ENCODE assay signal across 12 cellular contexts in the genomic region with DNA sequence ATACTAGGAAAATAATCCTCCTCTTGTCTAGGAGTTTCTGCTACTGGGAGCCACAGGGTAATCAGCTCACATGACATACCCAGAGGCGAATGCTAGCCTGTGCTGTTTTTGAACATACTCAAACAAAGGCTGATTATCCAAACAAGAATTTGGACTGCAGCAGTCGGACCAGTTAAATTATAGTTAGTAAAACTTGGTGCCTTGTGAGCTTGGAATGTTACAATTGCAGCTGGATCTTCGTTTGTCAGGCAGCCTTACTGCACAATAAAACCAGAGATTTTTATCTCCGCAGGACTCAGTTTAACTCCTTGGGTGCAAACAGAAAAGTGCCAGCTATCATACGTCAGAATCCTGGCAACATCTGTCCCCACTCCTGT.
A peak's percentile ranks its signal among the peaks of the same experiment; 100 is the strongest.
DNase-seq lines count a peak whose midpoint lies in the region; ATAC-seq, FAIRE-seq and TF ChIP-seq lines count a peak whose summit lies in the region.
"Had no signal": no experiment of that assay in that cellular context is flagged by ENCODE, and none has a peak within 500 bp of the region (broad histone marks: within the 10 kb centered on the region; RNA-seq: fewer than 3 reads in every experiment).

No MANE protein-coding gene starts in this region.

- no peak overlapping the region for H3K4ac ChIP-seq in trophoblast cell (ENCODE audit: low read depth, low read length)

- H3K36me3 ChIP-seq in SK-N-SH (replicated peaks in 1 of 2; ENCODE audit: control insufficient read depth in 1 of 2, insufficient read depth in 2 of 2, low read length in 1 of 2) = no peaks in the 10 kb centered on the region
- H3K36me3 ChIP-seq in trophoblast cell (ENCODE audit: control insufficient read depth in 1 of 2, insufficient read depth in 2 of 2, low read length in 2 of 2) = no peaks in the 10 kb centered on the region

- no peak overlapping the region for H2BK12ac ChIP-seq in trophoblast cell (ENCODE audit: low read length)

- H3K4me1 ChIP-seq in SK-N-SH (ENCODE audit: control insufficient read depth in 1 of 2, insufficient read depth in 2 of 2, low read depth in 1 of 2, low read length in 1 of 2) (peaks cover 7 to 18% of the 10 kb centered on the region in 2 experiments; a peak in 3 of 4 replicates), trophoblast cell (ENCODE audit: control insufficient read depth in 1 of 2, insufficient read depth in 2 of 2, low read length in 2 of 2) (peaks cover 7 to 18% of the 10 kb centered on the region in 2 experiments)
- H3K4me1 ChIP-seq: foreskin keratinocyte had no signal

- peaks cover 4% of the 10 kb centered on the region for H3K79me1 ChIP-seq in trophoblast cell (ENCODE audit: low read length)

- TF ChIP-seq RAD21 in SK-N-SH (IDR thresholded peaks at IDR 0.05; ENCODE audit: low read length) = peak; percentile 9; the same call in 1 of the 2 replicates

- H3K4me3 ChIP-seq in SK-N-SH (ENCODE audit: low read depth in 2 of 2, low read length in 1 of 2) = no peak overlapping the region
- H3K4me3 ChIP-seq in foreskin fibroblast (ENCODE audit: low read depth in 1 of 2, low read length in 2 of 2) = no peak overlapping the region
- H3K4me3 ChIP-seq in trophoblast cell (ENCODE audit: low read depth, low read length) = no peak overlapping the region

- TF ChIP-seq CTCF in SK-N-SH (IDR thresholded peaks at IDR 0.05) (no peak), foreskin fibroblast (IDR thresholded peaks at IDR 0.05; ENCODE audit: low read depth, low read length) (no peak)

- no peaks in the 10 kb centered on the region for H3F3A ChIP-seq in SK-N-SH (replicated peaks; ENCODE audit: insufficient read depth)

- no peak overlapping the region for H3K14ac ChIP-seq in trophoblast cell (ENCODE audit: low read length)

- H3K27me3 ChIP-seq in SK-N-SH (ENCODE audit: insufficient read depth) (no peaks in the 10 kb centered on the region), trophoblast cell (ENCODE audit: insufficient read depth, low read length) (no peaks in the 10 kb centered on the region)
- H3K27me3 ChIP-seq: foreskin keratinocyte had no signal

- no peaks in the 10 kb centered on the region for H3K9me3 ChIP-seq in SK-N-SH
- no peaks in the 10 kb centered on the region for H3K9me3 ChIP-seq in trophoblast cell (ENCODE audit: insufficient read depth, low read depth, low read length)

- H3K9ac ChIP-seq in SK-N-SH = no peak overlapping the region
- H3K9ac ChIP-seq in trophoblast cell (ENCODE audit: low read length) = no peak overlapping the region

- POLR2A ChIA-PET in SK-N-SH (lab: Yijun Ruan, JAX) = no interaction called here

- H3K4me2 ChIP-seq in SK-N-SH = peak overlapping the region; percentile 18; the same call in 1 of the 2 replicates
- no peak overlapping the region for H3K4me2 ChIP-seq in trophoblast cell (ENCODE audit: low read length)

- H4K91ac ChIP-seq in trophoblast cell (ENCODE audit: low read depth, low read length) = no peak overlapping the region

- H3K27ac ChIP-seq in SK-N-SH (ENCODE audit: low read depth in 2 of 2, low read length in 1 of 2) (peak overlapping the region; percentile 11 to 50; a peak in 3 of 4 replicates), trophoblast cell (ENCODE audit: low read depth, low read length) (peak overlapping the region; percentile 43)
- H3K27ac ChIP-seq: foreskin keratinocyte had no signal

- no peak overlapping the region for H4K12ac ChIP-seq in trophoblast cell (ENCODE audit: low read depth, low read length)

- no peak for ATAC-seq in HG03280 (IDR thresholded peaks at IDR 0.05; ENCODE audit: unreplicated experiment)
- ATAC-seq: activated naive CD4-positive, alpha-beta T cell treated with anti-CD3 and anti-CD28 coated beads, Interleukin-2, amount 50 U/mL, for 72 hours; foreskin keratinocyte had no signal

- H2AFZ ChIP-seq in SK-N-SH (ENCODE audit: low read depth) (no peak overlapping the region), trophoblast cell (ENCODE audit: insufficient read depth, low read length, poor library complexity) (no peak overlapping the region)

- CTCF ChIA-PET in SK-N-SH (lab: Yijun Ruan, JAX) = interaction anchor here (0.7 to 2.7 kb wide), 5 partner anchors 10 to 123 kb away, joined by 3 to 12 read pairs (median 3); no protein-coding TSS in a partner anchor

- DNase-seq in EL (peak; percentile 52), SK-N-SH (no peak), foreskin fibroblast (peak; percentile 66 to 84), trophoblast cell (peak; percentile 83 to 94), DMS79 treated with DMSO at 0.1 percent for 48 hours (lab: John Stamatoyannopoulos, UW) (no peak), GM12891 (ENCODE audit: insufficient read length, low spot score) (no peak), DMS153 (lab: John Stamatoyannopoulos, UW) (no peak)
- DNase-seq: activated CD4-positive, alpha-beta T cell treated with anti-CD3 and anti-CD28 coated beads for 48 hours; DND-41 had no signal

- H2BK120ac ChIP-seq in trophoblast cell (ENCODE audit: insufficient read depth, low read length, poor library complexity) = no peak overlapping the region

- H4K20me1 ChIP-seq in SK-N-SH (ENCODE audit: insufficient read depth) = no peaks in the 10 kb centered on the region

- no peak for FAIRE-seq in GM12891 (lab: Jason Lieb, UNC)

- WGBS in SK-N-SH (ENCODE audit: low lambda C conversion rate) = 38% methylated on average over 5 of the region's 5 CpGs
- WGBS in trophoblast cell (ENCODE audit: extremely low coverage, insufficient coverage, insufficient read length) = no CpG with 5 or more reads among the region's 5 CpGs

- no peak overlapping the region for H2AK5ac ChIP-seq in trophoblast cell (ENCODE audit: low read length)

- no peak overlapping the region for H3K23ac ChIP-seq in trophoblast cell (ENCODE audit: low read length)

- no peak overlapping the region for H3K18ac ChIP-seq in trophoblast cell (ENCODE audit: low read length)

- TF ChIP-seq POLR2A in GM12891 (IDR thresholded peaks at IDR 0.05; ENCODE audit: low read depth, low read length) = no peak

- H2BK5ac ChIP-seq in trophoblast cell (ENCODE audit: low read depth, low read length, poor library complexity) = no peak overlapping the region

- TF ChIP-seq EP300 in SK-N-SH (IDR thresholded peaks at IDR 0.05; ENCODE audit: borderline replicate concordance in 1 of 2, low read depth in 1 of 2, low read length in 1 of 2) = no peak

- H4K8ac ChIP-seq in trophoblast cell (ENCODE audit: low read depth, low read length) = no peak overlapping the region

- H3K79me2 ChIP-seq in SK-N-SH (ENCODE audit: insufficient read depth) = no peaks in the 10 kb centered on the region
- no peaks in the 10 kb centered on the region for H3K79me2 ChIP-seq in trophoblast cell (ENCODE audit: control insufficient read depth, insufficient read depth, low read length, poor library complexity)

- no peaks in the 10 kb centered on the region for H3K9me2 ChIP-seq in SK-N-SH

TF ChIP-seq in SK-N-SH, 30 proteins besides CTCF, POLR2A, EP300 and RAD21 (continues in another document):
- TF ChIP-seq, protein P1, sequence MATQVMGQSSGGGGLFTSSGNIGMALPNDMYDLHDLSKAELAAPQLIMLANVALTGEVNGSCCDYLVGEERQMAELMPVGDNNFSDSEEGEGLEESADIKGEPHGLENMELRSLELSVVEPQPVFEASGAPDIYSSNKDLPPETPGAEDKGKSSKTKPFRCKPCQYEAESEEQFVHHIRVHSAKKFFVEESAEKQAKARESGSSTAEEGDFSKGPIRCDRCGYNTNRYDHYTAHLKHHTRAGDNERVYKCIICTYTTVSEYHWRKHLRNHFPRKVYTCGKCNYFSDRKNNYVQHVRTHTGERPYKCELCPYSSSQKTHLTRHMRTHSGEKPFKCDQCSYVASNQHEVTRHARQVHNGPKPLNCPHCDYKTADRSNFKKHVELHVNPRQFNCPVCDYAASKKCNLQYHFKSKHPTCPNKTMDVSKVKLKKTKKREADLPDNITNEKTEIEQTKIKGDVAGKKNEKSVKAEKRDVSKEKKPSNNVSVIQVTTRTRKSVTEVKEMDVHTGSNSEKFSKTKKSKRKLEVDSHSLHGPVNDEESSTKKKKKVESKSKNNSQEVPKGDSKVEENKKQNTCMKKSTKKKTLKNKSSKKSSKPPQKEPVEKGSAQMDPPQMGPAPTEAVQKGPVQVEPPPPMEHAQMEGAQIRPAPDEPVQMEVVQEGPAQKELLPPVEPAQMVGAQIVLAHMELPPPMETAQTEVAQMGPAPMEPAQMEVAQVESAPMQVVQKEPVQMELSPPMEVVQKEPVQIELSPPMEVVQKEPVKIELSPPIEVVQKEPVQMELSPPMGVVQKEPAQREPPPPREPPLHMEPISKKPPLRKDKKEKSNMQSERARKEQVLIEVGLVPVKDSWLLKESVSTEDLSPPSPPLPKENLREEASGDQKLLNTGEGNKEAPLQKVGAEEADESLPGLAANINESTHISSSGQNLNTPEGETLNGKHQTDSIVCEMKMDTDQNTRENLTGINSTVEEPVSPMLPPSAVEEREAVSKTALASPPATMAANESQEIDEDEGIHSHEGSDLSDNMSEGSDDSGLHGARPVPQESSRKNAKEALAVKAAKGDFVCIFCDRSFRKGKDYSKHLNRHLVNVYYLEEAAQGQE (IDR thresholded peaks at IDR 0.05; ENCODE audit: low read depth, low read length) = no peak
- TF ChIP-seq CHD2 (IDR thresholded peaks at IDR 0.05; ENCODE audit: low read length, partially characterized antibody) = no peak

TF ChIP-seq in GM12891, 5 proteins besides CTCF, POLR2A, EP300 and RAD21:
- TF ChIP-seq PAX5 (IDR thresholded peaks at IDR 0.05; ENCODE audit: insufficient read depth, low read length, severe bottlenecking) (no peak), POU2F2 (IDR thresholded peaks at IDR 0.05; ENCODE audit: low read depth, low read length) (no peak), TAF1 (IDR thresholded peaks at IDR 0.05; ENCODE audit: low read depth, low read length) (no peak), SPI1 (IDR thresholded peaks at IDR 0.05; ENCODE audit: low read depth, low read length) (no peak), POLR2AphosphoS5 (IDR thresholded peaks at IDR 0.05; ENCODE audit: low read depth, low read length) (no peak)

Comparison
In these comparisons a context has a peak if more than half of its experiments do, and no peak if none do; other contexts are left out.
1. DNase-seq: peak in EL (single experiment), foreskin fibroblast (2 of 2) and trophoblast cell (2 of 2); none in SK-N-SH (single experiment), DMS79 treated with DMSO at 0.1 percent for 48 hours (single experiment), GM12891 (single experiment) and DMS153 (single experiment).